ENCODE assay signal across 8 cellular contexts in the genomic region with DNA sequence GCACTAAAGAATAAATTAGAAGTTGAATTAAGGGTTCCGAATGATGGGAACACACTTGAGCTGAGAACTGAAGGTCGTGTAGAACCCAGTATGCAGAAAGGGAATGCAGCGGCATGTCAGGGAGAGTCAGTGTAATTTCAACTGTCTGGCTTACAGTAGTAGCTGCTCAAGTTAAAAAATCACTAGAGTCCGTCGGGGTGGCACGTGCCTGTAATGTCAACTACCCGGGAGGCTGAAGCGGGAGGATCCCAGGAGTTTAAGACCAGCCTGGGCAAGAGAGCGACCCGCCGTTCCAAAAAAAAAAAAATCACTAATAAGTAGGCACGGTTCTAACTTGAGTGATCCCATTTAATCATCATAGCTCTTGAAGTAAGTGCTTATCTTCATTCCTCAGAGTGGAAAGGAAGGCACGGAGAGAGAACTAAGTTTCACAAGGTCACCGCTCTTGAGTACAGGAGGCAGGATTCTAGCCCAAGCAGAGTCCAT. TPM values are rescaled to one million over a fixed set of nuclear protein-coding genes. Genes with fewer than 3 reads are reported as not detected.
DNase-seq lines count a peak whose midpoint lies in the region; ATAC-seq and TF ChIP-seq lines count a peak whose summit lies in the region.

No MANE protein-coding gene starts in this region.

- H3K4me3 ChIP-seq in heart left ventricle: peak overlapping the region in 11 of 12 donors; percentile 7 to 98 (median 93)
- H3K4me3 ChIP-seq in cardiac fibroblast (replicated peaks in 1 of 2; ENCODE audit: low read depth in 2 of 2, low read length in 2 of 2): peak overlapping the region; percentile 30 to 35
- peak overlapping the region; percentile 63 to 91 for H3K4me3 ChIP-seq in mucosa of rectum (ENCODE audit: low read length in 2 of 2)
- no peak overlapping the region for H3K4me3 ChIP-seq in mucosa of descending colon

- TF ChIP-seq POLR2A in heart left ventricle (IDR thresholded peaks at IDR 0.05): no peak

- H3K36me3 ChIP-seq in heart left ventricle (peaks cover 0 to 22% (median 16%) of the 10 kb centered on the region in 9 donors), mucosa of rectum (ENCODE audit: control insufficient read depth in 2 of 2, insufficient read depth in 2 of 2, low read length in 2 of 2) (peaks cover 0 to 9% of the 10 kb centered on the region in 2 donors), mucosa of descending colon (ENCODE audit: low read depth) (peaks cover 5% of the 10 kb centered on the region)

- ATAC-seq in heart left ventricle: no peak
- ATAC-seq in left ventricle myocardium superior: no peak
- ATAC-seq in HG02852 (IDR thresholded peaks at IDR 0.05; ENCODE audit: unreplicated experiment): no peak
- no peak for ATAC-seq in mucosa of descending colon

- intact Hi-C loops in heart left ventricle (cut with DNase I) (loop anchor here in 7 of 10 donors (1.0 to 10.0 kb wide), 11 partner anchors 35 to 228 kb away; a partner anchor contains a TSS), left ventricle myocardium superior (cut with micrococcal nuclease) (no loop called here), mucosa of descending colon (cut with DNase I, micrococcal nuclease) (loop anchor here in 1 of 2 donors (5.0 kb wide), 1 partner anchor 75 kb away; a partner anchor contains a TSS)

- H3K27me3 ChIP-seq in heart left ventricle (no peaks in the 10 kb centered on the region), mucosa of rectum (ENCODE audit: control insufficient read depth in 2 of 2, insufficient read depth in 2 of 2, low read length in 2 of 2) (no peaks in the 10 kb centered on the region)

- H3K27ac ChIP-seq in heart left ventricle (peak overlapping the region; percentile 93 to 100 (median 97)), mucosa of rectum (ENCODE audit: low read depth in 2 of 2, low read length in 2 of 2) (peak overlapping the region; percentile 99)

- WGBS in heart left ventricle, 4 donors: 35 to 52% (median 48%) methylated on average over 14 of the region's 14 CpGs

- peaks cover 0 to 54% (median 29%) of the 10 kb centered on the region in 12 donors for H3K4me1 ChIP-seq in heart left ventricle
- peaks cover 34 to 38% of the 10 kb centered on the region in 2 donors for H3K4me1 ChIP-seq in mucosa of rectum (ENCODE audit: control insufficient read depth in 2 of 2, insufficient read depth in 2 of 2, low read length in 2 of 2)
- H3K4me1 ChIP-seq in mucosa of descending colon (ENCODE audit: low read depth): peaks cover 59% of the 10 kb centered on the region

- H3K9me3 ChIP-seq in heart left ventricle (no peaks in the 10 kb centered on the region), mucosa of rectum (ENCODE audit: control insufficient read depth in 2 of 2, low read length in 2 of 2) (no peaks in the 10 kb centered on the region), mucosa of descending colon (no peaks in the 10 kb centered on the region)

- DNase-seq in heart left ventricle (no peak), left ventricle myocardium superior (no peak), cardiac fibroblast (ENCODE audit: low read depth in 2 of 2) (no peak), foreskin melanocyte (no peak), mucosa of descending colon (no peak)
- no peak for DNase-seq in stimulated activated CD4-positive, alpha-beta T cell treated with anti-CD3 and anti-CD28 coated beads, Interleukin-4, amount 100 ng/mL, for 1 hour

- TF ChIP-seq CTCF in heart left ventricle (IDR thresholded peaks at IDR 0.05) (no peak), cardiac fibroblast (IDR thresholded peaks at IDR 0.05; ENCODE audit: low read depth, low read length) (no peak), mucosa of descending colon (IDR thresholded peaks at IDR 0.05) (no peak)

- peak overlapping the region; percentile 72 to 86 for H3K9ac ChIP-seq in mucosa of rectum (ENCODE audit: low read depth in 1 of 2, low read length in 2 of 2)

RNA-seq across cellular contexts. Expression of a gene that starts 0.9 kb away (rescaled TPM):
- over 10,000 TPM in 3 of 9 donors, 1,000 to 10,000 TPM in 5, 100 to 1,000 TPM in 1; 462 to 18,741 (median 5,764) TPM for total RNA-seq in heart left ventricle
- polyA plus RNA-seq in heart left ventricle: 100 to 1,000 TPM; 118 to 429 TPM
- total RNA-seq in left ventricle myocardium superior: 16,495 TPM
- total RNA-seq in mucosa of descending colon: over 10,000 TPM in 2 of 3 donors, 1,000 to 10,000 TPM in 1; 9,213 to 30,268 (median 19,463) TPM

RNA-seq across cellular contexts. Expression of a gene that starts 1.2 kb away (rescaled TPM):
- total RNA-seq in heart left ventricle: 10 to 100 TPM; 35.5 to 78.5 (median 43.8) TPM
- polyA plus RNA-seq in heart left ventricle: 100 to 1,000 TPM in 1 of 2 donors, 10 to 100 TPM in 1; 70.1 to 116 TPM
- total RNA-seq in left ventricle myocardium superior: 45.6 TPM
- total RNA-seq in mucosa of descending colon: 10 to 100 TPM; 25.2 to 55.8 (median 35.8) TPM

RNA-seq across cellular contexts. Expression of a gene that starts 6.2 kb away (rescaled TPM):
- total RNA-seq in heart left ventricle (1 to 10 TPM in 1 of 9 donors, under 1 TPM in 2, not detected in 6; 0.47 to 4.2 (median 0.54) TPM), left ventricle myocardium superior (0.32 TPM), mucosa of descending colon (1 to 10 TPM; 1.2 to 3.3 (median 1.9) TPM)
- under 1 TPM in 1 of 2 donors, not detected in 1; 0.19 TPM for polyA plus RNA-seq in heart left ventricle

RNA-seq across cellular contexts. Expression of a gene that starts 8.1 kb away (rescaled TPM):
- total RNA-seq in heart left ventricle: 1 to 10 TPM in 1 of 9 donors, under 1 TPM in 8; 0.11 to 1.2 (median 0.27) TPM
- polyA plus RNA-seq in heart left ventricle: under 1 TPM; 0.12 to 0.30 TPM
- 0.45 TPM for total RNA-seq in left ventricle myocardium superior
- 10 to 100 TPM in 1 of 3 donors, 1 to 10 TPM in 2; 2.6 to 10.3 (median 6.4) TPM for total RNA-seq in mucosa of descending colon

RNA-seq across cellular contexts. Expression of a gene that starts 16.8 kb away (rescaled TPM):
- total RNA-seq in heart left ventricle (10 to 100 TPM in 1 of 9 donors, 1 to 10 TPM in 1, under 1 TPM in 1, not detected in 6; 0.47 to 13.9 (median 2.3) TPM), left ventricle myocardium superior (0.64 TPM), mucosa of descending colon (1 to 10 TPM in 1 of 3 donors, under 1 TPM in 1, not detected in 1; 0.61 to 1.7 TPM)
- under 1 TPM; 0.23 to 0.54 TPM for polyA plus RNA-seq in heart left ventricle
